In genomic region chr4:112894951-112895350, GRCh38 we compare ENCODE assay signal across 17 cellular contexts.
DNase-seq lines count a peak whose midpoint lies in the region; ATAC-seq and TF ChIP-seq lines count a peak whose summit lies in the region.
"Had no signal": no experiment of that assay in that cellular context is flagged by ENCODE, and none has a peak within 500 bp of the region (broad histone marks: within the 10 kb centered on the region; RNA-seq: fewer than 3 reads in every experiment).

No MANE protein-coding gene starts in this region.

- no peak overlapping the region for H2BK120ac ChIP-seq in mesendoderm (ENCODE audit: low read depth, low read length)

- no peak overlapping the region for H3K56ac ChIP-seq in mesendoderm (ENCODE audit: low read length)

- H3K4ac ChIP-seq in mesendoderm (ENCODE audit: low read depth, low read length): no peak overlapping the region

- no CpG with 5 or more reads among the region's 1 CpG for WGBS in mesendoderm (ENCODE audit: extremely low coverage, insufficient coverage, low lambda C conversion rate)
- 64 to 79% methylated on average over 1 of the region's 1 CpG for WGBS in lower leg skin, 2 donors

- H4K20me1 ChIP-seq in GM23338 (replicated peaks; ENCODE audit: insufficient read depth): no peaks in the 10 kb centered on the region
- H4K20me1 ChIP-seq: BLaER1 treated with 17β-estradiol and CSF1 and Interleukin-3, amounts not matched to agents 10 nM and 100 nM had no signal

- H3K4me2 ChIP-seq in GM23338 (0 out of 2 replicates have a peak overlapping the region, but pooled peaks have one; percentile 39), mesendoderm (ENCODE audit: low read length) (no peak overlapping the region)
- H3K4me2 ChIP-seq: BLaER1 treated with 17β-estradiol and CSF1 and Interleukin-3, amounts not matched to agents 10 nM and 100 nM had no signal

- TF ChIP-seq POLR2A in lower leg skin (IDR thresholded peaks at IDR 0.05): no peak

- H3K9me3 Mint-ChIP-seq in GM23338 (no peaks in the 10 kb centered on the region; the same call in 2 of the 3 replicates), nephron (no peaks in the 10 kb centered on the region)

- H3K79me1 ChIP-seq in mesendoderm (ENCODE audit: low read length): no peaks in the 10 kb centered on the region

- H3K27ac Mint-ChIP-seq in GM23338: peak overlapping the region; percentile 73; the same call in 1 of the 2 replicates
- H3K27ac Mint-ChIP-seq in nephron: peak overlapping the region; percentile 97 to 98 (median 98)

- H4K5ac ChIP-seq in mesendoderm (ENCODE audit: low read length): no peak overlapping the region

- no peak overlapping the region for H2AK5ac ChIP-seq in mesendoderm (ENCODE audit: low read length)

- H3K27me3 ChIP-seq in GM23338 (ENCODE audit: insufficient read depth): no peaks in the 10 kb centered on the region
- no peaks in the 10 kb centered on the region for H3K27me3 ChIP-seq in mesendoderm (ENCODE audit: insufficient read depth, low read length, poor library complexity)
- H3K27me3 ChIP-seq: BLaER1 treated with 17β-estradiol and CSF1 and Interleukin-3, amounts not matched to agents 10 nM and 100 nM; MG63 had no signal

- H3K4me1 Mint-ChIP-seq in GM23338 (peaks cover 51% of the 10 kb centered on the region), nephron (peaks cover 33% of the 10 kb centered on the region)

- no peak overlapping the region for H2BK5ac ChIP-seq in mesendoderm (ENCODE audit: low read length)

- no peak overlapping the region for H4K8ac ChIP-seq in mesendoderm (ENCODE audit: low read depth, low read length)

- H3K4me3 ChIP-seq in GM23338 (no peak overlapping the region), mesendoderm (ENCODE audit: low read length) (no peak overlapping the region), lower leg skin (ENCODE audit: low read depth, poor library complexity, severe bottlenecking) (no peak overlapping the region)
- H3K4me3 ChIP-seq: BLaER1 treated with 17β-estradiol and CSF1 and Interleukin-3, amounts not matched to agents 10 nM and 100 nM; MG63 had no signal

- TF ChIP-seq CTCF in GM23338 (conservative IDR thresholded peaks at IDR 0.05; ENCODE audit: low read depth in 2 of 2) (no peak), nephron (IDR thresholded peaks at IDR 0.05; ENCODE audit: unreplicated experiment in 3 of 3) (no peak), lower leg skin (IDR thresholded peaks at IDR 0.05) (no peak)

- H3K79me2 ChIP-seq in GM23338 (replicated peaks; ENCODE audit: insufficient read depth) (no peaks in the 10 kb centered on the region; the same call in 1 of the 2 replicates), mesendoderm (ENCODE audit: control insufficient read depth, insufficient read depth, low read length) (no peaks in the 10 kb centered on the region)

- no peaks in the 10 kb centered on the region for H3K9me2 ChIP-seq in GM23338 (ENCODE audit: insufficient read depth)

- H3F3A ChIP-seq in GM23338 (replicated peaks; ENCODE audit: low read depth): no peaks in the 10 kb centered on the region

- H3K27ac ChIP-seq in GM23338 (ENCODE audit: low read depth): peak overlapping the region; percentile 24; the same call in 1 of the 2 replicates
- H3K27ac ChIP-seq in angular gyrus (ENCODE audit: low read depth, low read length): peak overlapping the region; percentile 89
- H3K27ac ChIP-seq in mesendoderm (ENCODE audit: low read depth, low read length): no peak overlapping the region
- H3K27ac ChIP-seq: BLaER1 treated with 17β-estradiol and CSF1 and Interleukin-3, amounts not matched to agents 10 nM and 100 nM had no signal

- H3K36me3 Mint-ChIP-seq in GM23338 (ENCODE audit: low read depth) (no peaks in the 10 kb centered on the region), nephron (ENCODE audit: low read depth) (no peaks in the 10 kb centered on the region)

- intact Hi-C loops in lower leg skin (cut with DNase I; ENCODE audit: low total_unique reads): no loop called here

- DNase-seq in GM23338 (ENCODE audit: low spot score): no peak
- peak; percentile 65 for DNase-seq in NCI-H524 treated with DMSO at 0.1 percent for 48 hours (lab: John Stamatoyannopoulos, UW)
- no peak for DNase-seq in mesendoderm
- no peak for DNase-seq in NCI-H526 (lab: John Stamatoyannopoulos, UW)
- DNase-seq in lower leg skin (ENCODE audit: low spot score in 2 of 2): no peak
- DNase-seq: DMS153; IMR-90; Karpas-422; MG63; NCI-H1092; NCI-H510A; NK-92 treated with Interleukin-12 subunit alpha and Interleukin-12 subunit beta, amount 100 ng/mL, for 24 hours; SIG-M5 had no signal

- no peak overlapping the region for H2AFZ ChIP-seq in GM23338

- H2BK15ac ChIP-seq in mesendoderm (replicated peaks; ENCODE audit: low read depth): no peak overlapping the region

- ATAC-seq in GM23338 (no peak), GM18867 (IDR thresholded peaks at IDR 0.05; ENCODE audit: unreplicated experiment) (no peak)

- H3K36me3 ChIP-seq in GM23338 (ENCODE audit: insufficient read depth) (no peaks in the 10 kb centered on the region), mesendoderm (ENCODE audit: control insufficient read depth, insufficient read depth, low read length) (no peaks in the 10 kb centered on the region)
- H3K36me3 ChIP-seq: BLaER1 treated with 17β-estradiol and CSF1 and Interleukin-3, amounts not matched to agents 10 nM and 100 nM; MG63 had no signal

- H3K27me3 Mint-ChIP-seq in GM23338 (ENCODE audit: insufficient read depth, low read depth, poor library complexity): peaks cover 2% of the 10 kb centered on the region
- no peaks in the 10 kb centered on the region for H3K27me3 Mint-ChIP-seq in nephron (ENCODE audit: low read depth)

- H3K9ac ChIP-seq in mesendoderm (ENCODE audit: low read length): no peak overlapping the region
- H3K9ac ChIP-seq: BLaER1 treated with 17β-estradiol and CSF1 and Interleukin-3, amounts not matched to agents 10 nM and 100 nM had no signal

- no peak overlapping the region for H3K18ac ChIP-seq in mesendoderm (ENCODE audit: low read length)

- peaks cover 45% of the 10 kb centered on the region for H3K4me1 ChIP-seq in GM23338 (ENCODE audit: insufficient read depth)
- peaks cover 8% of the 10 kb centered on the region for H3K4me1 ChIP-seq in mesendoderm (ENCODE audit: control insufficient read depth, low read depth, low read length)

- H3K4me3 Mint-ChIP-seq in GM23338 (no peak overlapping the region), nephron (no peak overlapping the region)

- no peak overlapping the region for H3K23ac ChIP-seq in mesendoderm (ENCODE audit: low read length)

TF ChIP-seq in GM23338, 12 proteins besides CTCF, POLR2A, EP300 and RAD21 (continues in another document):
- TF ChIP-seq ZNF462 (CRISPR knock-in tag; IDR thresholded peaks at IDR 0.05) (no peak), POLR2AphosphoS5 (IDR thresholded peaks at IDR 0.05; ENCODE audit: low read depth) (no peak), NANOG (IDR thresholded peaks at IDR 0.05; ENCODE audit: borderline replicate concordance) (no peak)
